ENCODE assay signal across 12 cellular contexts in genomic region chrX:20144491-20144890, GRCh38. TPM values are rescaled to one million over a fixed set of nuclear protein-coding genes. Genes with fewer than 3 reads are reported as not detected.
DNase-seq lines count a peak whose midpoint lies in the region; TF ChIP-seq lines count a peak whose summit lies in the region.
"Had no signal": no experiment of that assay in that cellular context is flagged by ENCODE, and none has a peak within 500 bp of the region (broad histone marks: within the 10 kb centered on the region; RNA-seq: fewer than 3 reads in every experiment).

No MANE protein-coding gene starts in this region.

- DNase-seq in NOMO-1 treated with DMSO at 0.1 percent for 48 hours (lab: John Stamatoyannopoulos, UW; ENCODE audit: unreplicated experiment), result peak; percentile 32
- DNase-seq in NOMO-1 treated with dmso at 0.1 percent for 144 hours (lab: John Stamatoyannopoulos, UW; ENCODE audit: unreplicated experiment), result no peak
- DNase-seq in GM23248, result peak; percentile 66
- peak; percentile 15 for DNase-seq in RWPE1 (ENCODE audit: low spot score)
- DNase-seq in foreskin fibroblast, result peak; percentile 67 to 83
- DNase-seq in osteocyte (ENCODE audit: extremely low spot score, unreplicated experiment), result no peak
- no peak for DNase-seq in NCI-H1694 (lab: John Stamatoyannopoulos, UW)
- no peak for DNase-seq in T1000 (lab: John Stamatoyannopoulos, UW)
- DNase-seq: 8988T, H7, NCI-H2081, tibial artery had no signal

- H3F3A ChIP-seq in GM23248 (ENCODE audit: insufficient read depth), result peaks cover 21% of the 10 kb centered on the region

- WGBS in GM23248 (ENCODE audit: low coverage in 1 of 2, low lambda C conversion rate in 2 of 2, missing lambda C conversion rate in 2 of 2), 2 experiments, result 39 to 48% methylated on average over 2 of the region's 3 CpGs

- H3K4me3 Mint-ChIP-seq in osteocyte (ENCODE audit: unreplicated experiment), result no peak overlapping the region

- no peak overlapping the region for H3K9ac ChIP-seq in GM23248

- H3K36me3 Mint-ChIP-seq in osteocyte (ENCODE audit: unreplicated experiment), result no peaks in the 10 kb centered on the region

- H3K27me3 ChIP-seq in GM23248 (replicated peaks; ENCODE audit: insufficient read depth), result no peaks in the 10 kb centered on the region
- H3K27me3 ChIP-seq: tibial artery had no signal

- no peak overlapping the region for H3K4me3 ChIP-seq in GM23248
- no peak overlapping the region for H3K4me3 ChIP-seq in foreskin fibroblast (ENCODE audit: low read depth in 1 of 2, low read length in 2 of 2)
- H3K4me3 ChIP-seq: tibial artery had no signal

- no peak overlapping the region for H2AFZ ChIP-seq in GM23248

- H3K27ac Mint-ChIP-seq in osteocyte (ENCODE audit: unreplicated experiment), result no peak overlapping the region

- H3K36me3 ChIP-seq in GM23248 (ENCODE audit: low read depth), result no peaks in the 10 kb centered on the region
- H3K36me3 ChIP-seq: tibial artery had no signal

- TF ChIP-seq CTCF in RWPE1 (conservative IDR thresholded peaks at IDR 0.05; ENCODE audit: low read depth) (no peak), foreskin fibroblast (IDR thresholded peaks at IDR 0.05; ENCODE audit: low read depth, low read length) (no peak), osteocyte (IDR thresholded peaks at IDR 0.05) (no peak)

- H4K20me1 ChIP-seq in GM23248 (ENCODE audit: insufficient read depth), result peaks cover 10% of the 10 kb centered on the region

- H3K27ac ChIP-seq in GM23248 (no peak overlapping the region), RWPE1 (no peak overlapping the region)
- H3K27ac ChIP-seq: tibial artery had no signal

- POLR2A ChIA-PET in RWPE1 (lab: Yijun Ruan, JAX; ENCODE audit: low non-redundant PET), result no interaction called here

- H3K9me2 ChIP-seq in GM23248 (ENCODE audit: insufficient read depth), result no peaks in the 10 kb centered on the region

- peaks cover 17% of the 10 kb centered on the region for H3K79me2 ChIP-seq in GM23248 (ENCODE audit: insufficient read depth)

- CTCF ChIA-PET in RWPE1 (lab: Yijun Ruan, JAX), result no interaction called here

- H3K4me1 Mint-ChIP-seq in osteocyte (ENCODE audit: unreplicated experiment), result peaks cover 9% of the 10 kb centered on the region

- H3K27me3 Mint-ChIP-seq in osteocyte (ENCODE audit: unreplicated experiment), result no peaks in the 10 kb centered on the region

- peaks cover 3% of the 10 kb centered on the region; the same call in 1 of the 2 replicates for H3K4me1 ChIP-seq in GM23248 (ENCODE audit: insufficient read depth)

- H3K9me3 ChIP-seq in GM23248 (ENCODE audit: low read depth), result no peaks in the 10 kb centered on the region
- H3K9me3 ChIP-seq: tibial artery had no signal

- no peaks in the 10 kb centered on the region for H3K9me3 Mint-ChIP-seq in osteocyte (ENCODE audit: unreplicated experiment)

- H3K4me2 ChIP-seq in GM23248 (ENCODE audit: unreplicated experiment), result no peak overlapping the region

- in situ Hi-C loops in GM23248 (cut with MboI), result no loop called here

RNA-seq across cellular contexts. Expression of gene EIF1AX, which starts 2.9 kb away (rescaled TPM):
- total RNA-seq in GM23248 (2014; rRNA removed; shearing (Covaris generic)), result 50.5 and 54.1 TPM in 2 replicates
- polyA plus RNA-seq in GM23248 (2016; fragmentation: Nextera tagmentation; extraction: Ambion mirVana), result 126 and 129 TPM in 2 replicates
- 59.5 and 61.1 TPM in 2 replicates for total RNA-seq in osteocyte

RNA-seq across cellular contexts. Expression of gene MAP7D2, which starts 27.8 kb away (rescaled TPM):
- total RNA-seq in GM23248 (2014; rRNA removed; shearing (Covaris generic)), result 0.25 and 0.32 TPM in 2 replicates
- polyA plus RNA-seq in GM23248 (2016; fragmentation: Nextera tagmentation; extraction: Ambion mirVana), result 0.11 and 0.16 TPM in 2 replicates
- 0.10 and 0.11 TPM in 2 replicates for total RNA-seq in osteocyte

Comparison
In these comparisons a context has a peak if more than half of its experiments do, and no peak if none do; other contexts are left out.
1. DNase-seq: peak in NOMO-1 treated with DMSO at 0.1 percent for 48 hours (single experiment), GM23248 (single experiment), RWPE1 (single experiment) and foreskin fibroblast (2 of 2); none in NOMO-1 treated with dmso at 0.1 percent for 144 hours (single experiment), osteocyte (single experiment), NCI-H1694 (single experiment) and T1000 (single experiment).